2 cellular contexts compared by ENCODE assay signal in genomic region chr12:42933461-42934081, GRCh38.
TF ChIP-seq lines count a peak whose summit lies in the region.

No MANE protein-coding gene starts in this region.

TF ChIP-seq in IMR-90, 13 proteins besides CTCF, POLR2A, EP300 and RAD21 (continued from another document):
- TF ChIP-seq USF2 (IDR thresholded peaks at IDR 0.05; ENCODE audit: low read depth, low read length) (no peak), MAZ (IDR thresholded peaks at IDR 0.05; ENCODE audit: borderline replicate concordance, low read depth, low read length) (no peak), CEBPB (IDR thresholded peaks at IDR 0.05; ENCODE audit: low read depth, low read length) (no peak), NFE2L2 (IDR thresholded peaks at IDR 0.05; ENCODE audit: low read depth, low read length) (no peak), RCOR1 (IDR thresholded peaks at IDR 0.05; ENCODE audit: insufficient replicate concordance, low read length) (no peak), RFX5 (IDR thresholded peaks at IDR 0.05; ENCODE audit: low read depth, low read length) (no peak), SMC3 (IDR thresholded peaks at IDR 0.05; ENCODE audit: low read depth, low read length) (no peak), MAFK (IDR thresholded peaks at IDR 0.05; ENCODE audit: low read depth, low read length) (no peak), MXI1 (IDR thresholded peaks at IDR 0.05; ENCODE audit: borderline replicate concordance, low read depth, low read length) (no peak), BHLHE40 (IDR thresholded peaks at IDR 0.05; ENCODE audit: low read depth, low read length) (no peak), FOS (IDR thresholded peaks at IDR 0.05; ENCODE audit: low read depth, low read length) (no peak), CHD1 (IDR thresholded peaks at IDR 0.05; ENCODE audit: low read depth, low read length) (no peak)

TF ChIP-seq in WTC11, 78 proteins besides CTCF, POLR2A, EP300 and RAD21:
- TF ChIP-seq ZNF532 (CRISPR knock-in tag; IDR thresholded peaks at IDR 0.05; ENCODE audit: borderline replicate concordance) = no peak
- TF ChIP-seq NFYB (CRISPR knock-in tag; conservative IDR thresholded peaks at IDR 0.05; ENCODE audit: low read depth) = no peak
- TF ChIP-seq, protein P1, sequence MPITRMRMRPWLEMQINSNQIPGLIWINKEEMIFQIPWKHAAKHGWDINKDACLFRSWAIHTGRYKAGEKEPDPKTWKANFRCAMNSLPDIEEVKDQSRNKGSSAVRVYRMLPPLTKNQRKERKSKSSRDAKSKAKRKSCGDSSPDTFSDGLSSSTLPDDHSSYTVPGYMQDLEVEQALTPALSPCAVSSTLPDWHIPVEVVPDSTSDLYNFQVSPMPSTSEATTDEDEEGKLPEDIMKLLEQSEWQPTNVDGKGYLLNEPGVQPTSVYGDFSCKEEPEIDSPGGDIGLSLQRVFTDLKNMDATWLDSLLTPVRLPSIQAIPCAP (CRISPR knock-in tag; IDR thresholded peaks at IDR 0.05) = no peak
- TF ChIP-seq FOXJ3 (CRISPR knock-in tag; IDR thresholded peaks at IDR 0.05; ENCODE audit: borderline replicate concordance) = no peak
- TF ChIP-seq, protein P2, sequence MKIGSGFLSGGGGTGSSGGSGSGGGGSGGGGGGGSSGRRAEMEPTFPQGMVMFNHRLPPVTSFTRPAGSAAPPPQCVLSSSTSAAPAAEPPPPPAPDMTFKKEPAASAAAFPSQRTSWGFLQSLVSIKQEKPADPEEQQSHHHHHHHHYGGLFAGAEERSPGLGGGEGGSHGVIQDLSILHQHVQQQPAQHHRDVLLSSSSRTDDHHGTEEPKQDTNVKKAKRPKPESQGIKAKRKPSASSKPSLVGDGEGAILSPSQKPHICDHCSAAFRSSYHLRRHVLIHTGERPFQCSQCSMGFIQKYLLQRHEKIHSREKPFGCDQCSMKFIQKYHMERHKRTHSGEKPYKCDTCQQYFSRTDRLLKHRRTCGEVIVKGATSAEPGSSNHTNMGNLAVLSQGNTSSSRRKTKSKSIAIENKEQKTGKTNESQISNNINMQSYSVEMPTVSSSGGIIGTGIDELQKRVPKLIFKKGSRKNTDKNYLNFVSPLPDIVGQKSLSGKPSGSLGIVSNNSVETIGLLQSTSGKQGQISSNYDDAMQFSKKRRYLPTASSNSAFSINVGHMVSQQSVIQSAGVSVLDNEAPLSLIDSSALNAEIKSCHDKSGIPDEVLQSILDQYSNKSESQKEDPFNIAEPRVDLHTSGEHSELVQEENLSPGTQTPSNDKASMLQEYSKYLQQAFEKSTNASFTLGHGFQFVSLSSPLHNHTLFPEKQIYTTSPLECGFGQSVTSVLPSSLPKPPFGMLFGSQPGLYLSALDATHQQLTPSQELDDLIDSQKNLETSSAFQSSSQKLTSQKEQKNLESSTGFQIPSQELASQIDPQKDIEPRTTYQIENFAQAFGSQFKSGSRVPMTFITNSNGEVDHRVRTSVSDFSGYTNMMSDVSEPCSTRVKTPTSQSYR (CRISPR knock-in tag; IDR thresholded peaks at IDR 0.05) = no peak
- TF ChIP-seq, protein P3, sequence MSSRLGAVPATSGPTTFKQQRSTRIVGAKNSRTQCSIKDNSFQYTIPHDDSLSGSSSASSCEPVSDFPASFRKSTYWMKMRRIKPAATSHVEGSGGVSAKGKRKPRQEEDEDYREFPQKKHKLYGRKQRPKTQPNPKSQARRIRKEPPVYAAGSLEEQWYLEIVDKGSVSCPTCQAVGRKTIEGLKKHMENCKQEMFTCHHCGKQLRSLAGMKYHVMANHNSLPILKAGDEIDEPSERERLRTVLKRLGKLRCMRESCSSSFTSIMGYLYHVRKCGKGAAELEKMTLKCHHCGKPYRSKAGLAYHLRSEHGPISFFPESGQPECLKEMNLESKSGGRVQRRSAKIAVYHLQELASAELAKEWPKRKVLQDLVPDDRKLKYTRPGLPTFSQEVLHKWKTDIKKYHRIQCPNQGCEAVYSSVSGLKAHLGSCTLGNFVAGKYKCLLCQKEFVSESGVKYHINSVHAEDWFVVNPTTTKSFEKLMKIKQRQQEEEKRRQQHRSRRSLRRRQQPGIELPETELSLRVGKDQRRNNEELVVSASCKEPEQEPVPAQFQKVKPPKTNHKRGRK (CRISPR knock-in tag; IDR thresholded peaks at IDR 0.05; ENCODE audit: borderline replicate concordance) = no peak
